Comparison of ENCODE assay signal across 8 cellular contexts in the genomic region with DNA sequence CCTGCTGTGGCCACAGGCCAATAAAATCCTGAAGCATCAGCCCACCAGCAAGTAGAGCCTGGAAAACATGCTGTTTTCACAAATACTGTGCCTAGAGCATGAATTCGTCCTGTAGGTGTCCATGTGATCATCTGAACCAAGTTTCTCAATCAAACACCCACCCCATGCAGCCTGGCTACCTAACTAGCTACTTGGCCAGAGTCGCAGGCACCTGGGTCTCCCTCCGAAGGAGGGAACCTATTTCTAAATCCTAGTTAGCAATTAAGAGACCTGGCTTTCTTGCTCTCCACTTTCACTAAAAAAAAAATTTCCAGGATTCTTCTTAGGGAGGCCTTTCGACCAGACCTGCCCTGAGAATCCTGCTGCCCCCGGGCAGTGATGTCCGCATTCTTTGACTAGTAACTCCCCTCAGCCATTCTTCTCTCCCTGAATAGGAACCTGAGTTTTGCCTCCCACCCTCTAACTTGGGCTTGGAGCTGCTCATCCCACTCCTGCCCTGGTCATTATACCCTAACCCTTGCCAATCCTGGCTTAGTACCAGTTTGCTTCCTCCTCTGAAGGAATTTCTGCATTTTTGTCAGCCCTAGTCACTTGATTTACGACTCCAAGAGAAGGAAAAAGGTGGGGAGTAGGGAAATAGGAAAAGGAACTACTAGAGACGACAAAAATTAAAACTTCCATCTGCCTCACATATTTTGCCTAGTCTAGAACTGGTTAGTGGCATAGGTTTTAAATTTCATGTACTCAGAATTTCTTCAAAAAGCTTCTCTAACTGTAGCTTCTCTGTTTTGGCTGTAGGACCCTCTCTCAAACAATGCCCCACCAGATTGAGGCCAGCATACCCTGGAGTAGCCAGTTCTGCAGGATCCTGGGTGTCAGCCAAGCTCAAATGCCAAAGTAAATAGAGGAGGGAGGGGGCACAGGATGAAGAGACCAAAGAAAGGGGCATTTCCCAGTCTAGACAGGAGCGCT. TPM values are rescaled to one million over a fixed set of nuclear protein-coding genes. Genes with fewer than 3 reads are reported as not detected.
DNase-seq lines count a peak whose midpoint lies in the region; FAIRE-seq and TF ChIP-seq lines count a peak whose summit lies in the region.

No MANE protein-coding gene starts in this region.

- 60% methylated on average over 9 of the region's 9 CpGs for WGBS in liver

- no peaks in the 10 kb centered on the region for H3K9me3 ChIP-seq in liver (ENCODE audit: control insufficient read depth in 4 of 4, low read length in 3 of 4)

- CTCF ChIA-PET in activated naive CD4-positive, alpha-beta T cell treated with anti-CD3 and anti-CD28 coated beads, Interleukin-2, amount 10 ng/mL, durations not matched to agents 7 days and 5 days (lab: Charles Lee) = interaction anchor here (0.7 to 1.9 kb wide), 2 partner anchors 11 to 17 kb away, joined by 3 to 8 read pairs; no protein-coding TSS in a partner anchor

- no peaks in the 10 kb centered on the region for H3K27me3 Mint-ChIP-seq in activated naive CD4-positive, alpha-beta T cell treated with anti-CD3 and anti-CD28 coated beads, Interleukin-2, amount 50 U/mL, for 24 hours
- peaks cover 6% of the 10 kb centered on the region for H3K27me3 Mint-ChIP-seq in activated naive CD4-positive, alpha-beta T cell treated with anti-CD3 and anti-CD28 coated beads, Interleukin-2, amount 10 ng/mL, durations not matched to agents 7 days and 5 days
- H3K27me3 Mint-ChIP-seq in activated T-helper 2 cell treated with anti-CD3 and anti-CD28 coated beads, Interferon-gamma antibody, Interleukin-2, Interleukin-4, amounts not matched to agents 10 μg/mL and 5 μg/mL and 100 μg/mL, durations not matched to agents 14 hours and 24 hours and 36 hours (ENCODE audit: low read depth) = no peaks in the 10 kb centered on the region

- peak overlapping the region; percentile 39 for H3K4me3 Mint-ChIP-seq in activated naive CD4-positive, alpha-beta T cell treated with anti-CD3 and anti-CD28 coated beads, Interleukin-2, amount 50 U/mL, for 24 hours
- no peak overlapping the region for H3K4me3 Mint-ChIP-seq in activated naive CD4-positive, alpha-beta T cell treated with anti-CD3 and anti-CD28 coated beads, Interleukin-2, amount 10 ng/mL, durations not matched to agents 7 days and 5 days
- H3K4me3 Mint-ChIP-seq in activated T-helper 2 cell treated with anti-CD3 and anti-CD28 coated beads, Interferon-gamma antibody, Interleukin-2, Interleukin-4, amounts not matched to agents 10 μg/mL and 5 μg/mL and 100 μg/mL, durations not matched to agents 14 hours and 24 hours and 36 hours (ENCODE audit: low read depth) = no peak overlapping the region

- no peaks in the 10 kb centered on the region for H3K27me3 ChIP-seq in liver (ENCODE audit: control insufficient read depth in 4 of 4, insufficient read depth in 4 of 4, low read length in 3 of 4)

- TF ChIP-seq CTCF in liver (IDR thresholded peaks at IDR 0.05; ENCODE audit: low read depth, low read length, missing input control) = no peak

- H3K4me3 ChIP-seq in liver (ENCODE audit: low read depth in 1 of 3, low read length in 3 of 3) = no peak overlapping the region

- H3K27ac Mint-ChIP-seq in activated naive CD4-positive, alpha-beta T cell treated with anti-CD3 and anti-CD28 coated beads, Interleukin-2, amount 50 U/mL, for 24 hours = peak overlapping the region; percentile 48
- H3K27ac Mint-ChIP-seq in activated naive CD4-positive, alpha-beta T cell treated with anti-CD3 and anti-CD28 coated beads, Interleukin-2, amount 10 ng/mL, durations not matched to agents 7 days and 5 days = no peak overlapping the region
- H3K27ac Mint-ChIP-seq in activated T-helper 2 cell treated with anti-CD3 and anti-CD28 coated beads, Interferon-gamma antibody, Interleukin-2, Interleukin-4, amounts not matched to agents 10 μg/mL and 5 μg/mL and 100 μg/mL, durations not matched to agents 14 hours and 24 hours and 36 hours = peak overlapping the region; percentile 9

- no peaks in the 10 kb centered on the region for H3K36me3 ChIP-seq in liver (ENCODE audit: control insufficient read depth in 4 of 4, insufficient read depth in 3 of 4, low read depth in 1 of 4, low read length in 3 of 4)

- TF ChIP-seq POLR2A in erythroblast (IDR thresholded peaks at IDR 0.05; ENCODE audit: low read length) = no peak

- no peak overlapping the region for H3K9ac ChIP-seq in liver (ENCODE audit: low read depth in 1 of 2, low read length in 2 of 2)

- peaks cover 37% of the 10 kb centered on the region for H3K4me1 Mint-ChIP-seq in activated naive CD4-positive, alpha-beta T cell treated with anti-CD3 and anti-CD28 coated beads, Interleukin-2, amount 50 U/mL, for 24 hours
- H3K4me1 Mint-ChIP-seq in activated naive CD4-positive, alpha-beta T cell treated with anti-CD3 and anti-CD28 coated beads, Interleukin-2, amount 10 ng/mL, durations not matched to agents 7 days and 5 days = peaks cover 38% of the 10 kb centered on the region
- peaks cover 28% of the 10 kb centered on the region for H3K4me1 Mint-ChIP-seq in activated T-helper 2 cell treated with anti-CD3 and anti-CD28 coated beads, Interferon-gamma antibody, Interleukin-2, Interleukin-4, amounts not matched to agents 10 μg/mL and 5 μg/mL and 100 μg/mL, durations not matched to agents 14 hours and 24 hours and 36 hours (ENCODE audit: low read depth)

- peaks cover 2 to 9% (median 7%) of the 10 kb centered on the region in 4 donors for H3K4me1 ChIP-seq in liver (ENCODE audit: control insufficient read depth in 4 of 4, insufficient read depth in 4 of 4, low read length in 3 of 4)

- no peak for TF ChIP-seq RAD21 in liver (IDR thresholded peaks at IDR 0.05)

- H3K9me3 Mint-ChIP-seq in activated naive CD4-positive, alpha-beta T cell treated with anti-CD3 and anti-CD28 coated beads, Interleukin-2, amount 50 U/mL, for 24 hours = no peaks in the 10 kb centered on the region
- H3K9me3 Mint-ChIP-seq in activated naive CD4-positive, alpha-beta T cell treated with anti-CD3 and anti-CD28 coated beads, Interleukin-2, amount 10 ng/mL, durations not matched to agents 7 days and 5 days = no peaks in the 10 kb centered on the region
- peaks cover 3% of the 10 kb centered on the region for H3K9me3 Mint-ChIP-seq in activated T-helper 2 cell treated with anti-CD3 and anti-CD28 coated beads, Interferon-gamma antibody, Interleukin-2, Interleukin-4, amounts not matched to agents 10 μg/mL and 5 μg/mL and 100 μg/mL, durations not matched to agents 14 hours and 24 hours and 36 hours

- no peak overlapping the region for H3K27ac ChIP-seq in liver (ENCODE audit: low read depth in 1 of 2, low read length in 2 of 2)

- no peak for FAIRE-seq in urothelium cell line (lab: Jason Lieb, UNC)

- intact Hi-C loops in activated T-helper 2 cell treated with anti-CD3 and anti-CD28 coated beads, Interferon-gamma antibody, Interleukin-2, Interleukin-4, amounts not matched to agents 10 μg/mL and 5 μg/mL and 100 μg/mL, durations not matched to agents 14 hours and 24 hours and 36 hours (cut with micrococcal nuclease) = loop anchor here (2.0 kb wide), 1 partner anchor 30 kb away; no protein-coding TSS in a partner anchor

- H3K36me3 Mint-ChIP-seq in activated naive CD4-positive, alpha-beta T cell treated with anti-CD3 and anti-CD28 coated beads, Interleukin-2, amount 50 U/mL, for 24 hours = no peaks in the 10 kb centered on the region
- peaks cover 5% of the 10 kb centered on the region for H3K36me3 Mint-ChIP-seq in activated naive CD4-positive, alpha-beta T cell treated with anti-CD3 and anti-CD28 coated beads, Interleukin-2, amount 10 ng/mL, durations not matched to agents 7 days and 5 days
- peaks cover 9% of the 10 kb centered on the region for H3K36me3 Mint-ChIP-seq in activated T-helper 2 cell treated with anti-CD3 and anti-CD28 coated beads, Interferon-gamma antibody, Interleukin-2, Interleukin-4, amounts not matched to agents 10 μg/mL and 5 μg/mL and 100 μg/mL, durations not matched to agents 14 hours and 24 hours and 36 hours (ENCODE audit: low read depth)

- DNase-seq in activated naive CD4-positive, alpha-beta T cell treated with anti-CD3 and anti-CD28 coated beads, Interleukin-2, amount 10 ng/mL, durations not matched to agents 7 days and 5 days = no peak
- no peak for DNase-seq in activated T-helper 2 cell treated with anti-CD3 and anti-CD28 coated beads, Interferon-gamma antibody, Interleukin-2, Interleukin-4, amounts not matched to agents 10 μg/mL and 5 μg/mL and 100 μg/mL, durations not matched to agents 14 hours and 24 hours and 36 hours (ENCODE audit: low spot score)
- DNase-seq in urothelium cell line (ENCODE audit: low spot score) = peak; percentile 24
- no peak for DNase-seq in SW480 (ENCODE audit: low spot score)
- no peak for DNase-seq in COLO829 (ENCODE audit: low spot score)
- no peak for DNase-seq in erythroblast (lab: John Stamatoyannopoulos, UW)

TF ChIP-seq in liver, 16 proteins besides CTCF, POLR2A, EP300 and RAD21:
- TF ChIP-seq HNF4A (conservative IDR thresholded peaks at IDR 0.05) (no peak), FOXA2 (IDR thresholded peaks at IDR 0.05) (peak; percentile 91), TAF1 (conservative IDR thresholded peaks at IDR 0.05) (no peak), FOXA1 (IDR thresholded peaks at IDR 0.05) (peak; percentile 67)

RNA-seq across cellular contexts. Expression of a gene that starts 25.4 kb away (rescaled TPM):
- 66.2 and 70.7 TPM in 2 replicates for total RNA-seq in activated T-helper 2 cell treated with anti-CD3 and anti-CD28 coated beads, Interferon-gamma antibody, Interleukin-2, Interleukin-4, amounts not matched to agents 10 μg/mL and 5 μg/mL and 100 μg/mL, durations not matched to agents 14 hours and 24 hours and 36 hours
- total RNA-seq in liver = 10 to 100 TPM; 46.0 to 62.1 TPM
- polyA plus RNA-seq in liver = 10 to 100 TPM; 17.2 to 38.7 TPM
